Comparison of ENCODE assay signal across 8 cellular contexts in the genomic region with DNA sequence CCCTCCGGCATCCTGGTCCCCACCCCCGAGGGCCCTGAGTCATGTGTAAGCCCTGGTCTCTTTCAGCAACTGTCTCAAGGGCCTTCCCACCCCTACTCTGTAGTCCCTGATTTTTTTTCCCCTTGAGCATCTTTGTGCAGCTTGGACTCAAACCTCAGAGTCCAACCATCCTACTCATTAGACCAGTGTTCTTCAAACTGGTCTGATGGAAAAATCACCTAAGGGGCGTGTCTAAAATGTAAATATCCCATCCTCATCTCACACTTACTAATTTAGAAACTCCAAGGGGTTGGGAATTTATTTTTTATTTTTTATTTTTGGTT. TPM values are rescaled to one million over a fixed set of nuclear protein-coding genes. Genes with fewer than 3 reads are reported as not detected.
DNase-seq lines count a peak whose midpoint lies in the region; ATAC-seq and TF ChIP-seq lines count a peak whose summit lies in the region.

No MANE protein-coding gene starts in this region.

- TF ChIP-seq CTCF in AG10803 (conservative IDR thresholded peaks at IDR 0.05; ENCODE audit: low read length), result no peak
- no peak for TF ChIP-seq CTCF in HFFc6 (IDR thresholded peaks at IDR 0.05)
- TF ChIP-seq CTCF in uterus (IDR thresholded peaks at IDR 0.05), result no peak

- H3K79me1 ChIP-seq in mesenchymal stem cell (replicated peaks; ENCODE audit: low read length, poor library complexity, severe bottlenecking), result peaks cover 27% of the 10 kb centered on the region

- H3K9me3 Mint-ChIP-seq in HFFc6, result no peaks in the 10 kb centered on the region

- peaks cover 4% of the 10 kb centered on the region for H3K27me3 Mint-ChIP-seq in HFFc6 (ENCODE audit: insufficient read depth)

- WGBS in mesenchymal stem cell, result 3% methylated on average over 2 of the region's 3 CpGs

- H2BK120ac ChIP-seq in mesenchymal stem cell (ENCODE audit: low read depth, low read length), result peak overlapping the region; percentile 78

- H3K4me1 Mint-ChIP-seq in HFFc6 (ENCODE audit: low read depth), result peaks cover 41% of the 10 kb centered on the region

- peaks cover 13% of the 10 kb centered on the region for H3K36me3 Mint-ChIP-seq in HFFc6 (ENCODE audit: low read depth)

- H3K9me3 ChIP-seq in mesenchymal stem cell (ENCODE audit: control insufficient read depth, low read length) (no peaks in the 10 kb centered on the region), uterus (no peaks in the 10 kb centered on the region)

- H4K91ac ChIP-seq in mesenchymal stem cell (ENCODE audit: low read length), result peak overlapping the region; percentile 85

- H3K27ac Mint-ChIP-seq in HFFc6, result peak overlapping the region; percentile 94

- H2BK12ac ChIP-seq in mesenchymal stem cell (ENCODE audit: low read length in 2 of 2), result peak overlapping the region; percentile 12

- H2AFZ ChIP-seq in mesenchymal stem cell (ENCODE audit: low read depth, low read length), result no peak overlapping the region

- peak overlapping the region; percentile 93 for H3K27ac ChIP-seq in angular gyrus (ENCODE audit: low read depth, low read length)
- peak overlapping the region; percentile 97 for H3K27ac ChIP-seq in mesenchymal stem cell (ENCODE audit: low read length, poor library complexity, severe bottlenecking)
- H3K27ac ChIP-seq in uterus, result peak overlapping the region; percentile 78 to 90

- no peaks in the 10 kb centered on the region for H3K27me3 ChIP-seq in mesenchymal stem cell (ENCODE audit: control insufficient read depth in 1 of 2, insufficient read depth in 1 of 2, low read length in 2 of 2)
- H3K27me3 ChIP-seq in uterus, result no peaks in the 10 kb centered on the region

- intact Hi-C loops in uterus (cut with DNase I; ENCODE audit: low total_unique reads), result no loop called here

- peak overlapping the region; percentile 94 to 99 for H3K18ac ChIP-seq in mesenchymal stem cell (ENCODE audit: low read depth in 1 of 2, low read length in 2 of 2)

- H3K4me3 Mint-ChIP-seq in HFFc6, result peak overlapping the region; percentile 92

- no peak overlapping the region for H3K23ac ChIP-seq in mesenchymal stem cell (ENCODE audit: low read length in 2 of 2)

- ATAC-seq in HG02759 (IDR thresholded peaks at IDR 0.05; ENCODE audit: unreplicated experiment), result no peak

- DNase-seq in AG10803 (ENCODE audit: low read depth) (peak; percentile 77), HFFc6 (no peak), mesenchymal stem cell (peak; percentile 96), uterus (peak in 1 of 2 donors; percentile 67), G401 (ENCODE audit: low spot score) (no peak), amygdala (lab: John Stamatoyannopoulos, UW) (no peak)

- peak overlapping the region; percentile 75 for H2BK15ac ChIP-seq in mesenchymal stem cell (ENCODE audit: low read depth, poor library complexity, severe bottlenecking)

- in situ Hi-C loops in G401 (cut with HindIII; ENCODE audit: low sequenced_read_pairs), result no loop called here

- peak overlapping the region; percentile 84 for H3K4me3 ChIP-seq in AG10803 (ENCODE audit: low read length)
- H3K4me3 ChIP-seq in mesenchymal stem cell (ENCODE audit: insufficient read depth in 1 of 2, low read depth in 1 of 2, low read length in 2 of 2), result peak overlapping the region; percentile 77 to 91
- H3K4me3 ChIP-seq in uterus, result peak overlapping the region; percentile 53 to 70

- H3K4me1 ChIP-seq in mesenchymal stem cell (ENCODE audit: control insufficient read depth, insufficient read depth, low read depth, low read length) (peaks cover 7% of the 10 kb centered on the region), uterus (peaks cover 0 to 7% of the 10 kb centered on the region in 2 donors)

- H3K36me3 ChIP-seq in mesenchymal stem cell (ENCODE audit: control insufficient read depth in 1 of 2, insufficient read depth in 2 of 2, low read depth in 1 of 2, low read length in 2 of 2) (peaks cover 27 to 28% of the 10 kb centered on the region in 2 experiments), uterus (no peaks in the 10 kb centered on the region)

- peak overlapping the region; percentile 11 to 79 for H3K4ac ChIP-seq in mesenchymal stem cell (ENCODE audit: low read depth in 1 of 2, low read length in 2 of 2)

- H3K14ac ChIP-seq in mesenchymal stem cell (ENCODE audit: low read length in 2 of 2), result peak overlapping the region in 1 of 2 experiments; percentile 38

- peak overlapping the region; percentile 96 for H4K8ac ChIP-seq in mesenchymal stem cell (ENCODE audit: low read length)

- TF ChIP-seq POLR2A in uterus (IDR thresholded peaks at IDR 0.05), result no peak

- H2AK5ac ChIP-seq in mesenchymal stem cell (ENCODE audit: low read length, severe bottlenecking), result peak overlapping the region; percentile 72

- peak overlapping the region; percentile 54 for H3K4me2 ChIP-seq in mesenchymal stem cell (ENCODE audit: low read length, poor library complexity, severe bottlenecking)

- H3K9ac ChIP-seq in mesenchymal stem cell (ENCODE audit: low read length), result peak overlapping the region; percentile 93

- no peak overlapping the region for H2BK5ac ChIP-seq in mesenchymal stem cell (ENCODE audit: low read depth, low read length, poor library complexity, severe bottlenecking)

RNA-seq across cellular contexts. Expression of gene G6PC3, which starts 0.6 kb away (rescaled TPM):
- 100 to 1,000 TPM in 5 of 6 experiments, 10 to 100 TPM in 1; 96.6 to 123 (median 113) TPM for total RNA-seq in HFFc6 (2021; fragmentation: NEBNext Ultra II Directional; extraction: Animal tissue kit (Norgen Biotek cat#: 25700))
- 158 TPM for polyA plus RNA-seq in mesenchymal stem cell (2013, experiment 1 of 2)
- 165 TPM for polyA plus RNA-seq in mesenchymal stem cell (2013, experiment 2 of 2)
- total RNA-seq in uterus, result 10 to 100 TPM; 12.4 to 66.3 (median 33.8) TPM
- total RNA-seq in G401 (2014; rRNA removed; shearing (Covaris generic)), result 18.6 and 23.2 TPM in 2 replicates

RNA-seq across cellular contexts. Expression of gene LSM12, which starts 4.7 kb away (rescaled TPM):
- 100 to 1,000 TPM in 1 of 6 experiments, 10 to 100 TPM in 5; 86.6 to 101 (median 94.5) TPM for total RNA-seq in HFFc6 (2021; fragmentation: NEBNext Ultra II Directional; extraction: Animal tissue kit (Norgen Biotek cat#: 25700))
- 74.2 TPM for polyA plus RNA-seq in mesenchymal stem cell (2013, experiment 1 of 2)
- polyA plus RNA-seq in mesenchymal stem cell (2013, experiment 2 of 2), result 73.4 TPM
- total RNA-seq in uterus, result 10 to 100 TPM; 24.5 to 49.8 (median 37.1) TPM
- 93.5 and 116 TPM in 2 replicates for total RNA-seq in G401 (2014; rRNA removed; shearing (Covaris generic))

RNA-seq across cellular contexts. Expression of gene HDAC5, which starts 52.3 kb away (rescaled TPM):
- 10 to 100 TPM; 63.4 to 87.4 (median 78.7) TPM for total RNA-seq in HFFc6 (2021; fragmentation: NEBNext Ultra II Directional; extraction: Animal tissue kit (Norgen Biotek cat#: 25700))
- polyA plus RNA-seq in mesenchymal stem cell (2013, experiment 1 of 2), result 36.0 TPM
- polyA plus RNA-seq in mesenchymal stem cell (2013, experiment 2 of 2), result 34.6 TPM
- total RNA-seq in uterus, result 10 to 100 TPM; 35.9 to 74.1 (median 58.0) TPM
- total RNA-seq in G401 (2014; rRNA removed; shearing (Covaris generic)), result 65.5 and 70.6 TPM in 2 replicates

RNA-seq across cellular contexts. Expression of gene TMEM101, which starts 56.4 kb away (rescaled TPM):
- total RNA-seq in HFFc6 (2021; fragmentation: NEBNext Ultra II Directional; extraction: Animal tissue kit (Norgen Biotek cat#: 25700)), result 10 to 100 TPM; 27.8 to 32.7 (median 29.2) TPM
- 21.7 TPM for polyA plus RNA-seq in mesenchymal stem cell (2013, experiment 1 of 2)
- 22.1 TPM for polyA plus RNA-seq in mesenchymal stem cell (2013, experiment 2 of 2)
- 10 to 100 TPM in 3 of 4 donors, 1 to 10 TPM in 1; 1.5 to 76.1 (median 49.8) TPM for total RNA-seq in uterus
- total RNA-seq in G401 (2014; rRNA removed; shearing (Covaris generic)), result 53.3 and 63.2 TPM in 2 replicates

Comparison
In these comparisons a context has a peak if more than half of its experiments do, and no peak if none do; other contexts are left out.
1. DNase-seq: peak in AG10803 (single experiment) and mesenchymal stem cell (single experiment); none in HFFc6 (single experiment), G401 (single experiment) and amygdala (0 of 56).
2. Peak in every context shown above with its lines, with median percentiles within 50 percentile points of each other: H3K4me3 ChIP-seq and H3K27ac ChIP-seq.